Comparison of ENCODE assay signal across 33 cellular contexts in the genomic region with DNA sequence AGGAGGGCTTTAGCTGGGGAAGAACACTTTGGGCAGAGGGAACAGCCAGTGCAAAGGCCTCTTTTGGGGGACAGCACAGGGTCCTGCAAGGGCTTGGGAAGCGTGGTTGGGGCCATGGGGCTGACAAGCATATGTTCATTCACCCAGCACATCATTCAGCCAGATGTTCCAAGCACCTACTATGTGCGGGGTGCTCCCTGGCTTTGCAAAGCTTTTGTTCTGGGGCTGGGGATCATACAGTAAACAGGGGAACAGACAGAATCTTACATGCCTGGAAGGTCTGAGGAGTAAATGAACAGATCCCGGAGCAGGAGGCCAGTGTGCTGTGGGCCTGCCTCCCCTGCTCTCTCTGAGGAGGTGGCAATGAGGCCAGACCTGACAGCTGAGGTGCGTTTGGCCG. TPM values are rescaled to one million over a fixed set of nuclear protein-coding genes. Genes with fewer than 3 reads are reported as not detected.
"Had no signal": no experiment of that assay in that cellular context is flagged by ENCODE, and none has a peak within 500 bp of the region (broad histone marks: within the 10 kb centered on the region; RNA-seq: fewer than 3 reads in every experiment).

No MANE protein-coding gene starts in this region.

- H3K4me3 Mint-ChIP-seq: activated CD4-positive, alpha-beta T cell treated with anti-CD3 and anti-CD28 coated beads, Interleukin-2, amount 10 ng/mL, durations not matched to agents 24 days and 14 days; activated CD8-positive, alpha-beta T cell treated with anti-CD3 and anti-CD28 coated beads for 36 hours; activated naive CD8-positive, alpha-beta T cell treated with anti-CD3 and anti-CD28 coated beads for 36 hours; activated T-cell treated with anti-CD3 and anti-CD28 coated beads, Interleukin-2, amount 50 U/mL, for 72 hours; activated T-helper 17 cell treated with anti-CD3 and anti-CD28 coated beads, Interleukin-2, amount 50 U/mL, for 72 hours; IgD-negative memory B cell had no signal

- H3K4me1 Mint-ChIP-seq: activated CD4-positive, alpha-beta T cell treated with anti-CD3 and anti-CD28 coated beads, Interleukin-2, amount 10 ng/mL, durations not matched to agents 24 days and 14 days; activated naive CD8-positive, alpha-beta T cell treated with anti-CD3 and anti-CD28 coated beads for 36 hours; activated T-helper 17 cell treated with anti-CD3 and anti-CD28 coated beads, Interleukin-2, amount 50 U/mL, for 72 hours; IgD-negative memory B cell had no signal

- H3K4me3 ChIP-seq: ascending aorta, cardiac muscle cell had no signal

- H3K4me2 ChIP-seq: KMS-11 had no signal

- H3K9me3 ChIP-seq: ascending aorta had no signal

- H3K27me3 ChIP-seq: ascending aorta had no signal

- ATAC-seq: activated CD8-positive, alpha-beta T cell treated with anti-CD3 and anti-CD28 coated beads for 36 hours; activated T-cell treated with anti-CD3 and anti-CD28 coated beads, Interleukin-2, amount 50 U/mL, for 72 hours; activated T-helper 17 cell treated with anti-CD3 and anti-CD28 coated beads, Interleukin-2, amount 50 U/mL, for 72 hours; Panc1; SK-N-SH treated with all-trans-retinoic acid at 6 μM for 48 hours had no signal

- H3K9me3 Mint-ChIP-seq: activated CD4-positive, alpha-beta T cell treated with anti-CD3 and anti-CD28 coated beads, Interleukin-2, amount 10 ng/mL, durations not matched to agents 24 days and 14 days; activated CD8-positive, alpha-beta T cell treated with anti-CD3 and anti-CD28 coated beads for 36 hours; activated naive CD8-positive, alpha-beta T cell treated with anti-CD3 and anti-CD28 coated beads for 36 hours; activated T-cell treated with anti-CD3 and anti-CD28 coated beads, Interleukin-2, amount 50 U/mL, for 72 hours; activated T-helper 17 cell treated with anti-CD3 and anti-CD28 coated beads, Interleukin-2, amount 50 U/mL, for 72 hours; IgD-negative memory B cell had no signal

- H3K36me3 Mint-ChIP-seq: activated naive CD8-positive, alpha-beta T cell treated with anti-CD3 and anti-CD28 coated beads for 36 hours had no signal

- H3K27ac Mint-ChIP-seq: activated CD4-positive, alpha-beta T cell treated with anti-CD3 and anti-CD28 coated beads, Interleukin-2, amount 10 ng/mL, durations not matched to agents 24 days and 14 days; activated CD8-positive, alpha-beta T cell treated with anti-CD3 and anti-CD28 coated beads for 36 hours; activated naive CD8-positive, alpha-beta T cell treated with anti-CD3 and anti-CD28 coated beads for 36 hours; activated T-cell treated with anti-CD3 and anti-CD28 coated beads, Interleukin-2, amount 50 U/mL, for 72 hours; activated T-helper 17 cell treated with anti-CD3 and anti-CD28 coated beads, Interleukin-2, amount 50 U/mL, for 72 hours; IgD-negative memory B cell had no signal

- H3K4me1 ChIP-seq: ascending aorta had no signal

- H3K36me3 ChIP-seq: ascending aorta, cardiac muscle cell had no signal

- H3K9ac ChIP-seq: KMS-11 had no signal

- H3K27ac ChIP-seq: ascending aorta, cardiac muscle cell, KMS-11 had no signal

- DNase-seq: activated CD4-positive, alpha-beta T cell treated with anti-CD3 and anti-CD28 coated beads, Interleukin-2, amount 10 ng/mL, durations not matched to agents 24 days and 14 days; activated CD4-positive, alpha-beta T cell treated with anti-CD3 and anti-CD28 coated beads, Interleukin-2, amount 50 U/mL, for 4 hours; activated CD8-positive, alpha-beta T cell treated with anti-CD3 and anti-CD28 coated beads for 36 hours; activated effector memory CD4-positive, alpha-beta T cell treated with anti-CD3 and anti-CD28 coated beads, Interleukin-2, amount 50 U/mL, for 16 hours; activated naive CD4-positive, alpha-beta T cell; activated naive CD4-positive, alpha-beta T cell treated with anti-CD3 and anti-CD28 coated beads, Interleukin-2, amount 50 U/mL, for 16 hours; activated naive CD8-positive, alpha-beta T cell treated with anti-CD3 and anti-CD28 coated beads for 36 hours; activated T-cell treated with anti-CD3 and anti-CD28 coated beads, Interleukin-2, amount 50 U/mL, for 1 hour; activated T-cell treated with anti-CD3 and anti-CD28 coated beads, Interleukin-2, amount 50 U/mL, for 72 hours; amniotic stem cell; NCI-H1105; NCI-H1417 treated with DMSO at 0.1 percent for 48 hours; NCI-H187 treated with DMSO at 0.1 percent for 48 hours; NCI-H2081; NCI-H2171 treated with DMSO at 0.1 percent for 48 hours; NCI-H2227 treated with DMSO at 0.1 percent for 48 hours; NCI-H446; NCI-H510A treated with DMSO at 0.1 percent for 48 hours; NCI-H526 treated with DMSO at 0.1 percent for 48 hours; SIG-M5; T-helper 1 cell; T1000 had no signal

RNA-seq across cellular contexts. Expression of gene PSD2, which starts 16.7 kb away (rescaled TPM):
- total RNA-seq: activated CD4-positive, alpha-beta T cell treated with anti-CD3 and anti-CD28 coated beads, Interleukin-2, amount 10 ng/mL, durations not matched to agents 24 days and 14 days; activated CD8-positive, alpha-beta memory T cell treated with anti-CD3 and anti-CD28 coated beads for 36 hours; activated naive CD8-positive, alpha-beta T cell treated with anti-CD3 and anti-CD28 coated beads for 36 hours; activated T-cell treated with anti-CD3 and anti-CD28 coated beads, Interleukin-2, amount 50 U/mL, for 72 hours; activated T-helper 17 cell treated with anti-CD3 and anti-CD28 coated beads, Interleukin-2, amount 50 U/mL, for 72 hours; ascending aorta; MCF 10A; RPMI7951; T-helper 2 cell treated with Interferon-gamma antibody and Interleukin-4, amounts not matched to agents 100 ng/mL and 5 ng/mL, for 36 hours had no signal
- polyA plus RNA-seq: IgD-negative memory B cell had no signal
